Comparison of ENCODE assay signal across 30 cellular contexts in genomic region chr5:121795511-121795910, GRCh38. TPM values are rescaled to one million over a fixed set of nuclear protein-coding genes. Genes with fewer than 3 reads are reported as not detected.
"Had no signal": no experiment of that assay in that cellular context is flagged by ENCODE, and none has a peak within 500 bp of the region (broad histone marks: within the 10 kb centered on the region; RNA-seq: fewer than 3 reads in every experiment).

No MANE protein-coding gene starts in this region.

- DNase-seq: activated CD4-positive, alpha-beta memory T cell treated with anti-CD3 and anti-CD28 coated beads, Interleukin-2, amount 10 ng/mL, durations not matched to agents 7 days and 5 days; activated CD4-positive, alpha-beta T cell treated with anti-CD3 and anti-CD28 coated beads, Interleukin-2, amount 10 ng/mL, durations not matched to agents 7 days and 5 days; activated CD4-positive, CD25-positive, alpha-beta regulatory T cell; activated gamma-delta T cell; activated naive CD4-positive, alpha-beta T cell treated with anti-CD3 and anti-CD28 coated beads for 36 hours; activated T-cell treated with anti-CD3 and anti-CD28 coated beads for 4 hours; activated T-cell treated with anti-CD3 and anti-CD28 coated beads, Interleukin-2, amount 50 U/mL, for 48 hours; amygdala; Kasumi-1; NCI-H1105 treated with DMSO at 0.1 percent for 48 hours; NCI-H1436 treated with DMSO at 0.1 percent for 48 hours; NCI-H187 treated with DMSO at 0.1 percent for 48 hours; NCI-H2081 treated with DMSO at 0.1 percent for 48 hours; NCI-H2171 treated with DMSO at 0.1 percent for 48 hours; NCI-H226; NCI-H526; NCI-H82; Peyer's patch; SHP77; T-helper 9 cell had no signal

- H3K4me1 ChIP-seq: Peyer's patch, SJSA1 had no signal

- H3K27me3 Mint-ChIP-seq: activated CD4-positive, alpha-beta memory T cell treated with anti-CD3 and anti-CD28 coated beads, Interleukin-2, amount 10 ng/mL, durations not matched to agents 7 days and 5 days; activated CD4-positive, alpha-beta T cell treated with anti-CD3 and anti-CD28 coated beads, Interleukin-2, amount 10 ng/mL, durations not matched to agents 7 days and 5 days; activated naive CD8-positive, alpha-beta T cell; activated T-helper 17 cell treated with anti-CD3 and anti-CD28 coated beads, Interleukin-2, amount 50 U/mL, for 72 hours; brain; central memory CD8-positive, alpha-beta T cell had no signal

- ATAC-seq: activated T-helper 17 cell treated with anti-CD3 and anti-CD28 coated beads, Interleukin-2, amount 50 U/mL, for 72 hours had no signal

- H3K4me3 Mint-ChIP-seq: activated CD4-positive, alpha-beta memory T cell treated with anti-CD3 and anti-CD28 coated beads, Interleukin-2, amount 10 ng/mL, durations not matched to agents 7 days and 5 days; activated CD4-positive, alpha-beta T cell treated with anti-CD3 and anti-CD28 coated beads, Interleukin-2, amount 10 ng/mL, durations not matched to agents 7 days and 5 days; activated naive CD4-positive, alpha-beta T cell treated with anti-CD3 and anti-CD28 coated beads for 36 hours; activated naive CD8-positive, alpha-beta T cell; activated T-helper 17 cell treated with anti-CD3 and anti-CD28 coated beads, Interleukin-2, amount 50 U/mL, for 72 hours; brain; central memory CD8-positive, alpha-beta T cell; T-helper 1 cell treated with Interleukin-12 subunit alpha and Interleukin-12 subunit beta and Interleukin-4 antibody, amounts not matched to agents 30 μg/mL and 1 μg/mL, for 36 hours had no signal

- H3K27me3 ChIP-seq: Peyer's patch, SJSA1 had no signal

- H3K9me3 Mint-ChIP-seq: activated CD4-positive, alpha-beta memory T cell treated with anti-CD3 and anti-CD28 coated beads, Interleukin-2, amount 10 ng/mL, durations not matched to agents 7 days and 5 days; activated CD4-positive, alpha-beta T cell treated with anti-CD3 and anti-CD28 coated beads, Interleukin-2, amount 10 ng/mL, durations not matched to agents 7 days and 5 days; activated T-helper 17 cell treated with anti-CD3 and anti-CD28 coated beads, Interleukin-2, amount 50 U/mL, for 72 hours; T-helper 1 cell treated with Interleukin-12 subunit alpha and Interleukin-12 subunit beta and Interleukin-4 antibody, amounts not matched to agents 30 μg/mL and 1 μg/mL, for 36 hours had no signal

- H3K9me3 ChIP-seq: Peyer's patch, SJSA1 had no signal

- H3K27ac ChIP-seq: Peyer's patch, RWPE1, SJSA1 had no signal

- H3K27ac Mint-ChIP-seq: activated CD4-positive, alpha-beta memory T cell treated with anti-CD3 and anti-CD28 coated beads, Interleukin-2, amount 10 ng/mL, durations not matched to agents 7 days and 5 days; activated CD4-positive, alpha-beta T cell treated with anti-CD3 and anti-CD28 coated beads, Interleukin-2, amount 10 ng/mL, durations not matched to agents 7 days and 5 days; activated naive CD4-positive, alpha-beta T cell treated with anti-CD3 and anti-CD28 coated beads for 36 hours; activated naive CD8-positive, alpha-beta T cell; activated T-helper 17 cell treated with anti-CD3 and anti-CD28 coated beads, Interleukin-2, amount 50 U/mL, for 72 hours; brain; T-helper 1 cell treated with Interleukin-12 subunit alpha and Interleukin-12 subunit beta and Interleukin-4 antibody, amounts not matched to agents 30 μg/mL and 1 μg/mL, for 36 hours had no signal

- H3K36me3 Mint-ChIP-seq: activated naive CD8-positive, alpha-beta T cell; brain had no signal

- H3K4me1 Mint-ChIP-seq: activated CD4-positive, alpha-beta memory T cell treated with anti-CD3 and anti-CD28 coated beads, Interleukin-2, amount 10 ng/mL, durations not matched to agents 7 days and 5 days; activated CD4-positive, alpha-beta T cell treated with anti-CD3 and anti-CD28 coated beads, Interleukin-2, amount 10 ng/mL, durations not matched to agents 7 days and 5 days; activated T-helper 17 cell treated with anti-CD3 and anti-CD28 coated beads, Interleukin-2, amount 50 U/mL, for 72 hours; central memory CD8-positive, alpha-beta T cell had no signal

RNA-seq across cellular contexts. Expression of gene FTMT, which starts 56.2 kb away (rescaled TPM):
- total RNA-seq: activated CD4-positive, alpha-beta memory T cell treated with anti-CD3 and anti-CD28 coated beads, Interleukin-2, amount 10 ng/mL, durations not matched to agents 7 days and 5 days; activated CD4-positive, alpha-beta T cell treated with anti-CD3 and anti-CD28 coated beads, Interleukin-2, amount 10 ng/mL, durations not matched to agents 7 days and 5 days; activated CD8-positive, alpha-beta memory T cell treated with anti-CD3 and anti-CD28 coated beads for 36 hours; activated naive CD4-positive, alpha-beta T cell treated with anti-CD3 and anti-CD28 coated beads for 36 hours; activated T-helper 17 cell treated with anti-CD3 and anti-CD28 coated beads, Interleukin-2, amount 50 U/mL, for 72 hours; astrocyte; NCI-H460; Peyer's patch; SJSA1 had no signal
